In genomic region chr1:119276558-119276957, GRCh38 we compare ENCODE assay signal across 12 cellular contexts.
DNase-seq lines count a peak whose midpoint lies in the region; ATAC-seq, FAIRE-seq and TF ChIP-seq lines count a peak whose summit lies in the region.
"Had no signal": no experiment of that assay in that cellular context is flagged by ENCODE, and none has a peak within 500 bp of the region (broad histone marks: within the 10 kb centered on the region; RNA-seq: fewer than 3 reads in every experiment).

No MANE protein-coding gene starts in this region.

- H2AFZ ChIP-seq in GM23338: no peak overlapping the region

- H3K9me3 ChIP-seq in vagina: no peaks in the 10 kb centered on the region
- H3K9me3 ChIP-seq: heart right ventricle, transverse colon had no signal

- no peak overlapping the region for H3K4me3 Mint-ChIP-seq in GM23338
- H3K4me3 Mint-ChIP-seq: CD8-positive, alpha-beta memory T cell had no signal

- H3K27ac Mint-ChIP-seq in GM23338: no peak overlapping the region
- H3K27ac Mint-ChIP-seq: CD8-positive, alpha-beta memory T cell had no signal

- intact Hi-C loops in vagina (cut with DNase I): no loop called here

- H3K9me3 Mint-ChIP-seq in GM23338: no peaks in the 10 kb centered on the region
- H3K9me3 Mint-ChIP-seq: CD8-positive, alpha-beta memory T cell had no signal

- H3K4me1 ChIP-seq in GM23338 (ENCODE audit: insufficient read depth) (no peaks in the 10 kb centered on the region), vagina (no peaks in the 10 kb centered on the region)

- H3K27ac ChIP-seq in GM23338 (ENCODE audit: low read depth) (no peak overlapping the region), vagina (no peak overlapping the region)
- H3K27ac ChIP-seq: heart right ventricle, transverse colon had no signal

- H3K27me3 ChIP-seq in GM23338 (ENCODE audit: insufficient read depth): no peaks in the 10 kb centered on the region
- H3K27me3 ChIP-seq in vagina: no peaks in the 10 kb centered on the region
- H3K27me3 ChIP-seq: heart right ventricle, transverse colon had no signal

- no peaks in the 10 kb centered on the region for H3F3A ChIP-seq in GM23338 (replicated peaks; ENCODE audit: low read depth)

- H3K36me3 ChIP-seq in GM23338 (ENCODE audit: insufficient read depth): no peaks in the 10 kb centered on the region
- no peaks in the 10 kb centered on the region for H3K36me3 ChIP-seq in vagina
- H3K36me3 ChIP-seq: heart right ventricle, transverse colon had no signal

- H3K27me3 Mint-ChIP-seq in GM23338 (ENCODE audit: insufficient read depth, low read depth, poor library complexity): peaks cover 3% of the 10 kb centered on the region

- DNase-seq in D721Med (ENCODE audit: insufficient read length, low spot score) (no peak), GM23338 (ENCODE audit: low spot score) (peak; percentile 51), NCI-H82 treated with DMSO at 0.1 percent for 48 hours (lab: John Stamatoyannopoulos, UW; ENCODE audit: unreplicated experiment) (peak; percentile 79), epithelial cell of proximal tubule (ENCODE audit: low read depth) (no peak), occipital lobe (lab: John Stamatoyannopoulos, UW) (no peak), foreskin melanocyte (no peak), vagina (ENCODE audit: extremely low spot score in 2 of 2) (no peak)
- DNase-seq in stimulated activated CD4-positive, alpha-beta T cell treated with anti-CD3 and anti-CD28 coated beads, Interleukin-4, amount 100 ng/mL, for 4 hours: no peak
- DNase-seq: CD8-positive, alpha-beta memory T cell; heart right ventricle; T-helper 1 cell; transverse colon had no signal

- H3K4me3 ChIP-seq in GM23338 (no peak overlapping the region), epithelial cell of proximal tubule (ENCODE audit: low read depth, low read length) (no peak overlapping the region), vagina (no peak overlapping the region)
- H3K4me3 ChIP-seq: heart right ventricle, transverse colon had no signal

- TF ChIP-seq POLR2A in vagina (IDR thresholded peaks at IDR 0.05): no peak

- no peak for FAIRE-seq in D721Med (lab: Jason Lieb, UNC)

- no peaks in the 10 kb centered on the region for H4K20me1 ChIP-seq in GM23338 (replicated peaks; ENCODE audit: insufficient read depth)

- no peak overlapping the region for H3K4me2 ChIP-seq in GM23338

- ATAC-seq in GM23338: peak; percentile 91
- ATAC-seq: heart right ventricle had no signal

- TF ChIP-seq CTCF in D721Med (IDR thresholded peaks at IDR 0.05; ENCODE audit: insufficient read depth, missing control alignments): peak; percentile 20
- peak; percentile 48 to 74 for TF ChIP-seq CTCF in GM23338 (conservative IDR thresholded peaks at IDR 0.05; ENCODE audit: low read depth in 2 of 2)
- TF ChIP-seq CTCF in epithelial cell of proximal tubule (conservative IDR thresholded peaks at IDR 0.05; ENCODE audit: low read depth, low read length): peak; percentile 43
- no peak for TF ChIP-seq CTCF in vagina (IDR thresholded peaks at IDR 0.05)

- H3K36me3 Mint-ChIP-seq in GM23338 (ENCODE audit: low read depth): no peaks in the 10 kb centered on the region
- H3K36me3 Mint-ChIP-seq: CD8-positive, alpha-beta memory T cell had no signal

- H3K9me2 ChIP-seq in GM23338 (ENCODE audit: insufficient read depth): no peaks in the 10 kb centered on the region

- H3K4me1 Mint-ChIP-seq in GM23338: peaks cover 3% of the 10 kb centered on the region; the same call in 1 of the 3 replicates
- H3K4me1 Mint-ChIP-seq: CD8-positive, alpha-beta memory T cell had no signal

- H3K79me2 ChIP-seq in GM23338 (replicated peaks; ENCODE audit: insufficient read depth): no peaks in the 10 kb centered on the region

TF ChIP-seq in GM23338, 12 proteins besides CTCF, POLR2A, EP300 and RAD21:
- no peak for TF ChIP-seq REST (IDR thresholded peaks at IDR 0.05; ENCODE audit: unreplicated experiment)
- TF ChIP-seq ETS1 (IDR thresholded peaks at IDR 0.05): no peak
TF ChIP-seq in GM23338: peak in this region for 0.

Comparison
In these comparisons a context has a peak if more than half of its experiments do, and no peak if none do; other contexts are left out.
1. DNase-seq: peak in GM23338 (single experiment) and NCI-H82 treated with DMSO at 0.1 percent for 48 hours (single experiment); none in D721Med (single experiment), epithelial cell of proximal tubule (single experiment), occipital lobe (single experiment), foreskin melanocyte (single experiment), vagina (0 of 2) and stimulated activated CD4-positive, alpha-beta T cell treated with anti-CD3 and anti-CD28 coated beads, Interleukin-4, amount 100 ng/mL, for 4 hours (0 of 2).
2. CTCF ChIP-seq: peak in D721Med (single experiment), GM23338 (2 of 2) and epithelial cell of proximal tubule (single experiment); none in vagina (0 of 3).